In genomic region chr11:72058416-72059034, GRCh38 we compare ENCODE assay signal across 1 cellular context.
TF ChIP-seq lines count a peak whose summit lies in the region.

No MANE protein-coding gene starts in this region.

TF ChIP-seq in HepG2, 621 proteins besides CTCF, POLR2A, EP300 and RAD21:
- 0 out of 2 replicates have a peak, but pooled peaks have one; percentile 33 for TF ChIP-seq ZNF263 (CRISPR knock-in tag; IDR thresholded peaks at IDR 0.05)
- TF ChIP-seq ZNF468 (CRISPR knock-in tag; IDR thresholded peaks at IDR 0.05): no peak
